In the genomic region with DNA sequence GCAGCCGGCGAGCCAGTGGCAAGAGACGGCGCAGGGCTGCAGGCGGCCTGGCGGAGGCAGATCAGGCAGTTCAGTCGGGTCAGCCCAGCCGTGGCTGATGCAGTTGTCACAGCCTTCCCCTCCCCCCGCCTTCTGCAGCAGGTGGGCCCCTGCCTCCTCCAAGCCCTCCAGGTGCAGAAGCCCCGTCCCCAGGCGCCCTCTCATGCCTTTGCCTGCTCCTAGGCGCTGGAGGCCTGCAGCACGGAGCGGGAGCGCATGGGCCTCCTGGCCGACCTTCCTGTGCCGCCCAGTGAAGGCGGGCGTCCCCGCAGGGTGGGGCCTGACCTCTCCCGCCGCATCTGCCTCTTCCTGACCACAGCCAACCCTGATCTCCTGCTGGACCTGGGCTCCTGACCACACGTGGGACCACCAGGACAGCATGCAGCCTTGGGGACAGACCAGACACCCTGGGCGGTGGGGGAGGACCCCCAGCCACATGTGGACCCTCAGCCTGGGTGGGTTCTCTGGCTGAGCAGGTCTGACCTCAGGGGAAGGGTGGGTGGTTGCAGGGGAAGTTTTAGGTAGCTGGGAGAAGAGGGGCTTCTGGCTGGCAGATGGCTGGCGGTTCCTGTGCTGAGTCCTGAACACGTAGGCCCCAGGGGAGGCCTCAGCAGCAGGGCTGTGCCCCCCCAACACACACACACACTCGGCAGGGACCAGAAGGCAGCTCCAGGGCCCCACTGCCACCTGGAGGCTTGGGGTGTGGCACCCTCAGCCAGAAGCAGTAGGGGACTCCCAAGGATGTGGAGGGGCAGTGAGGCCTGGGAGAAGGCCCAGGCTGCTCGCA, we compare ENCODE assay signal across 1 cellular context.
A peak's percentile ranks its signal among the peaks of the same experiment; 100 is the strongest.
TF ChIP-seq lines count a peak whose summit lies in the region.

No MANE protein-coding gene starts in this region.

TF ChIP-seq in HepG2, 621 proteins besides CTCF, POLR2A, EP300 and RAD21:
- no peak for TF ChIP-seq NONO (IDR thresholded peaks at IDR 0.05)
- TF ChIP-seq NONO (CRISPR knock-in tag; conservative IDR thresholded peaks at IDR 0.05): 0 out of 2 replicates have a peak, but pooled peaks have one; percentile 1
- TF ChIP-seq ZNF446 (CRISPR knock-in tag; IDR thresholded peaks at IDR 0.05): no peak
- no peak for TF ChIP-seq ZNF549 (CRISPR knock-in tag; IDR thresholded peaks at IDR 0.05)
- TF ChIP-seq ZNF180 (CRISPR knock-in tag; IDR thresholded peaks at IDR 0.05; ENCODE audit: borderline replicate concordance, low read depth): no peak
- peak; percentile 16 for TF ChIP-seq AGO2 (optimal IDR thresholded peaks at IDR 0.05; ENCODE audit: low read depth, low read length)
